Comparison of ENCODE assay signal across 9 cellular contexts in the genomic region with DNA sequence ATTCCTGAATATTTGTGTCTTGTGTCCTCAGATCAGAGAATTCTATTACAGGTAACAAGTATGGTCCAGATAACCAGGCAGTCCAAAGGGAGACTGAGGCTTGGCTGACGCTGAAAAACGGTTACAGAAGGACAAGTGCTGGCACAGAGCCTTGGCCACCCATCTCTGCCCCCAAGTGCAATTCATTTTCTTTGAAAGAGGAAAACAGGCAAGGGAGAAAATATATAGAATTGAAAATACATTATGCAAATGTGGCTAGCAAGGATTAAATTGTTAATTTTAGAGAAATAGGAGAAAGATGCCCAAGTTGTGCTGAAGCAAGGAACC. TPM values are rescaled to one million over a fixed set of nuclear protein-coding genes. Genes with fewer than 3 reads are reported as not detected.
DNase-seq lines count a peak whose midpoint lies in the region; ATAC-seq and TF ChIP-seq lines count a peak whose summit lies in the region.
"Had no signal": no experiment of that assay in that cellular context is flagged by ENCODE, and none has a peak within 500 bp of the region (broad histone marks: within the 10 kb centered on the region; RNA-seq: fewer than 3 reads in every experiment).

No MANE protein-coding gene starts in this region.

- dilution Hi-C loops in IMR-90 (cut with HindIII; ENCODE audit: low sequenced_read_pairs, unreplicated experiment) = no loop called here

- H3K27me3 Mint-ChIP-seq in natural killer cell (ENCODE audit: low read depth in 2 of 2) = peaks cover 27 to 38% of the 10 kb centered on the region in 2 donors

- peaks cover 13 to 17% of the 10 kb centered on the region in 2 donors for H3K4me1 Mint-ChIP-seq in natural killer cell

- peak overlapping the region; percentile 49; the same call in 1 of the 3 replicates for H2BK15ac ChIP-seq in IMR-90 (ENCODE audit: low read depth, low read length)

- H3K4ac ChIP-seq in IMR-90 (ENCODE audit: low read depth, low read length) = peak overlapping the region; percentile 83

- ATAC-seq in IMR-90 (ENCODE audit: low read depth) (no peak), natural killer cell (no peak), HG02623 (IDR thresholded peaks at IDR 0.05; ENCODE audit: unreplicated experiment) (no peak), GM19452 (IDR thresholded peaks at IDR 0.05; ENCODE audit: unreplicated experiment) (no peak)

- no peaks in the 10 kb centered on the region for H3K36me3 Mint-ChIP-seq in natural killer cell

- H2BK120ac ChIP-seq in IMR-90 (ENCODE audit: low read depth, low read length) = peak overlapping the region; percentile 89

- peak overlapping the region; percentile 72 for H2BK5ac ChIP-seq in IMR-90 (ENCODE audit: low read depth, low read length, poor library complexity, severe bottlenecking)

- in situ Hi-C loops in IMR-90 (cut with MboI; ENCODE audit: low sequenced_read_pairs) = loop anchor here (5.0 kb wide), 1 partner anchor 119 kb away; no protein-coding TSS in a partner anchor

- peak overlapping the region; percentile 92 for H3K4me3 Mint-ChIP-seq in natural killer cell

- no peak overlapping the region for H2AFZ ChIP-seq in ACC112 (ENCODE audit: low read length, unreplicated experiment)
- H2AFZ ChIP-seq in IMR-90 (replicated peaks; ENCODE audit: low read length, poor library complexity) = no peak overlapping the region

- TF ChIP-seq RAD21 in IMR-90 (IDR thresholded peaks at IDR 0.05; ENCODE audit: low read length) = no peak

- peaks cover 13% of the 10 kb centered on the region for H3K9me1 ChIP-seq in IMR-90 (ENCODE audit: insufficient read depth, low read length)

- no peak for TF ChIP-seq POLR2A in IMR-90 (IDR thresholded peaks at IDR 0.05; ENCODE audit: low read depth, low read length)

- no peaks in the 10 kb centered on the region for H3K9me3 Mint-ChIP-seq in natural killer cell

- H3K4me3 ChIP-seq in ACC112 (ENCODE audit: low read depth, low read length) = peak overlapping the region; percentile 76
- peak overlapping the region; percentile 78; the same call in 1 of the 2 replicates for H3K4me3 ChIP-seq in IMR-90 (ENCODE audit: insufficient read depth, low read depth, low read length)

- H3K14ac ChIP-seq in IMR-90 (replicated peaks; ENCODE audit: low read depth, low read length) = peak overlapping the region; percentile 95

- TF ChIP-seq CTCF in IMR-90 (conservative IDR thresholded peaks at IDR 0.05; ENCODE audit: low read depth, low read length) (no peak), natural killer cell (IDR thresholded peaks at IDR 0.05) (no peak)

- peak overlapping the region; percentile 58 for H4K5ac ChIP-seq in IMR-90 (ENCODE audit: low read depth, low read length)

- H2AK5ac ChIP-seq in IMR-90 (ENCODE audit: low read depth, low read length) = peak overlapping the region; percentile 90

- CTCF ChIA-PET in IMR-90 (lab: Yijun Ruan, JAX) = interaction anchor here (0.7 to 1.3 kb wide), 3 partner anchors 18 to 195 kb away, joined by 3 to 9 read pairs (median 4); no protein-coding TSS in a partner anchor

- no peak overlapping the region for H2AK9ac ChIP-seq in IMR-90 (replicated peaks; ENCODE audit: low read depth, low read length, poor library complexity)

- H4K8ac ChIP-seq in IMR-90 (ENCODE audit: low read depth in 2 of 2, low read length in 2 of 2) = peak overlapping the region; percentile 15 to 63; a peak in 3 of 4 replicates

- H3K18ac ChIP-seq in IMR-90 (ENCODE audit: low read depth, low read length) = peak overlapping the region; percentile 46

- no peak overlapping the region for H3K27ac ChIP-seq in ACC112 (ENCODE audit: low read depth, low read length)
- peak overlapping the region; percentile 68 for H3K27ac ChIP-seq in IMR-90 (ENCODE audit: insufficient read depth, low read length)
- peak overlapping the region; percentile 95 for H3K27ac ChIP-seq in cingulate gyrus (ENCODE audit: low read depth, low read length)
- H3K27ac ChIP-seq: SJSA1 had no signal

- H3K9ac ChIP-seq in IMR-90 (ENCODE audit: low read depth, low read length) = peak overlapping the region; percentile 82

- H3K4me2 ChIP-seq in IMR-90 (ENCODE audit: low read depth, low read length) = peak overlapping the region; percentile 84

- peaks cover 3% of the 10 kb centered on the region for H3K79me2 ChIP-seq in ACC112 (ENCODE audit: control insufficient read depth, insufficient read depth, low read length, unreplicated experiment)

- H3K79me1 ChIP-seq in IMR-90 (ENCODE audit: low read depth in 1 of 2, low read length in 2 of 2) = peaks cover 11 to 50% of the 10 kb centered on the region in 2 experiments

- H3K36me3 ChIP-seq in ACC112 (ENCODE audit: insufficient read depth, low read length) (no peaks in the 10 kb centered on the region), IMR-90 (ENCODE audit: control insufficient read depth, insufficient read depth, low read length) (no peaks in the 10 kb centered on the region; the same call in 1 of the 2 replicates)

- H3K4me1 ChIP-seq in ACC112 (ENCODE audit: control insufficient read depth, insufficient read depth, low read length, unreplicated experiment) (peaks cover 35% of the 10 kb centered on the region), IMR-90 (ENCODE audit: control insufficient read depth, insufficient read depth, low read length) (peaks cover 16% of the 10 kb centered on the region)

- H4K91ac ChIP-seq in IMR-90 (ENCODE audit: insufficient read depth, low read depth, low read length) = peak overlapping the region; percentile 81

- peak overlapping the region; percentile 54 for H2BK20ac ChIP-seq in IMR-90 (ENCODE audit: low read depth, low read length)

- DNase-seq in IMR-90 = no peak
- DNase-seq in natural killer cell = no peak
- no peak for DNase-seq in activated effector memory CD4-positive, alpha-beta T cell treated with anti-CD3 and anti-CD28 coated beads, Interleukin-2, amount 50 U/mL, for 16 hours
- DNase-seq in GM19240 (ENCODE audit: insufficient read length, low spot score) = no peak

- peak overlapping the region; percentile 45; the same call in 1 of the 2 replicates for H3K56ac ChIP-seq in IMR-90 (ENCODE audit: extremely low read depth, insufficient read depth, low read length)

- intact Hi-C loops in IMR-90 (cut with micrococcal nuclease) = loop anchor here (5.0 kb wide), 1 partner anchor 99 kb away; no protein-coding TSS in a partner anchor
- intact Hi-C loops in natural killer cell (cut with micrococcal nuclease) = no loop called here

- peaks cover 7% of the 10 kb centered on the region; the same call in 1 of the 2 replicates for H4K20me1 ChIP-seq in IMR-90 (ENCODE audit: insufficient read depth, low read length)

- no peak overlapping the region for H3K27ac Mint-ChIP-seq in natural killer cell

- no peaks in the 10 kb centered on the region for H3K9me3 ChIP-seq in IMR-90 (ENCODE audit: control insufficient read depth, insufficient read depth, low read length)

- peak overlapping the region; percentile 73 for H3K23ac ChIP-seq in IMR-90 (ENCODE audit: low read depth, low read length)

- POLR2A ChIA-PET in IMR-90 (lab: Charles Lee; ENCODE audit: unreplicated experiment) = no interaction called here

- WGBS in IMR-90 (ENCODE audit: extremely low coverage in 2 of 2, insufficient read length in 1 of 2), 2 experiments = no CpG with 5 or more reads among the region's 2 CpGs

- H3K27me3 ChIP-seq in ACC112 (ENCODE audit: insufficient read depth, low read length) = no peaks in the 10 kb centered on the region
- H3K27me3 ChIP-seq in IMR-90 (ENCODE audit: control insufficient read depth, insufficient read depth, low read length) = no peaks in the 10 kb centered on the region
- H3K27me3 ChIP-seq: SJSA1 had no signal

- BruUV-seq in IMR-90 (replicated peaks; lab: Mats Ljungman, UMichigan) = TSS peak; percentile 26

TF ChIP-seq in IMR-90, 13 proteins besides CTCF, POLR2A, EP300 and RAD21 (continues in another document):
- TF ChIP-seq, protein P1, sequence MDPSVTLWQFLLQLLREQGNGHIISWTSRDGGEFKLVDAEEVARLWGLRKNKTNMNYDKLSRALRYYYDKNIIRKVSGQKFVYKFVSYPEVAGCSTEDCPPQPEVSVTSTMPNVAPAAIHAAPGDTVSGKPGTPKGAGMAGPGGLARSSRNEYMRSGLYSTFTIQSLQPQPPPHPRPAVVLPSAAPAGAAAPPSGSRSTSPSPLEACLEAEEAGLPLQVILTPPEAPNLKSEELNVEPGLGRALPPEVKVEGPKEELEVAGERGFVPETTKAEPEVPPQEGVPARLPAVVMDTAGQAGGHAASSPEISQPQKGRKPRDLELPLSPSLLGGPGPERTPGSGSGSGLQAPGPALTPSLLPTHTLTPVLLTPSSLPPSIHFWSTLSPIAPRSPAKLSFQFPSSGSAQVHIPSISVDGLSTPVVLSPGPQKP (IDR thresholded peaks at IDR 0.05; ENCODE audit: borderline replicate concordance, low read depth, low read length) = no peak
- TF ChIP-seq NFE2L2 (IDR thresholded peaks at IDR 0.05; ENCODE audit: low read depth, low read length) (no peak), FOS (IDR thresholded peaks at IDR 0.05; ENCODE audit: low read depth, low read length) (no peak), CEBPB (IDR thresholded peaks at IDR 0.05; ENCODE audit: low read depth, low read length) (no peak), MXI1 (IDR thresholded peaks at IDR 0.05; ENCODE audit: borderline replicate concordance, low read depth, low read length) (no peak), RCOR1 (IDR thresholded peaks at IDR 0.05; ENCODE audit: insufficient replicate concordance, low read length) (no peak), RFX5 (IDR thresholded peaks at IDR 0.05; ENCODE audit: low read depth, low read length) (no peak), CHD1 (IDR thresholded peaks at IDR 0.05; ENCODE audit: low read depth, low read length) (no peak), MAFK (IDR thresholded peaks at IDR 0.05; ENCODE audit: low read depth, low read length) (no peak), BHLHE40 (IDR thresholded peaks at IDR 0.05; ENCODE audit: low read depth, low read length) (no peak), USF2 (IDR thresholded peaks at IDR 0.05; ENCODE audit: low read depth, low read length) (no peak)

RNA-seq across cellular contexts. Expression of gene SORT1, which starts 1.2 kb away (rescaled TPM):
- total RNA-seq in IMR-90 (2012; rRNA removed) (16.7 and 18.9 TPM in 2 replicates), natural killer cell (1 to 10 TPM; 2.7 to 7.1 (median 3.7) TPM)
- 13.7 and 15.8 TPM in 2 replicates for polyA plus RNA-seq in IMR-90 (2012; rRNA removed)
- polyA plus RNA-seq in IMR-90 (2012; cell fraction: cytosol; rRNA removed) = 6.4 and 8.4 TPM in 2 replicates
- 4.3 and 13.9 TPM in 2 replicates for polyA plus RNA-seq in IMR-90 (2012; cell fraction: nucleus; rRNA removed; ENCODE audit: low replicate concordance)

RNA-seq across cellular contexts. Expression of gene PSMA5, which starts 29.8 kb away (rescaled TPM):
- total RNA-seq in IMR-90 (2012; rRNA removed) (75.5 and 83.9 TPM in 2 replicates), natural killer cell (10 to 100 TPM; 54.7 to 76.0 (median 59.6) TPM)
- 107 TPM in 2 replicates for polyA plus RNA-seq in IMR-90 (2012; rRNA removed)
- 39.5 and 60.3 TPM in 2 replicates for polyA plus RNA-seq in IMR-90 (2012; cell fraction: cytosol; rRNA removed)
- 11.0 and 46.7 TPM in 2 replicates for polyA plus RNA-seq in IMR-90 (2012; cell fraction: nucleus; rRNA removed; ENCODE audit: low replicate concordance)
